In the genomic region with DNA sequence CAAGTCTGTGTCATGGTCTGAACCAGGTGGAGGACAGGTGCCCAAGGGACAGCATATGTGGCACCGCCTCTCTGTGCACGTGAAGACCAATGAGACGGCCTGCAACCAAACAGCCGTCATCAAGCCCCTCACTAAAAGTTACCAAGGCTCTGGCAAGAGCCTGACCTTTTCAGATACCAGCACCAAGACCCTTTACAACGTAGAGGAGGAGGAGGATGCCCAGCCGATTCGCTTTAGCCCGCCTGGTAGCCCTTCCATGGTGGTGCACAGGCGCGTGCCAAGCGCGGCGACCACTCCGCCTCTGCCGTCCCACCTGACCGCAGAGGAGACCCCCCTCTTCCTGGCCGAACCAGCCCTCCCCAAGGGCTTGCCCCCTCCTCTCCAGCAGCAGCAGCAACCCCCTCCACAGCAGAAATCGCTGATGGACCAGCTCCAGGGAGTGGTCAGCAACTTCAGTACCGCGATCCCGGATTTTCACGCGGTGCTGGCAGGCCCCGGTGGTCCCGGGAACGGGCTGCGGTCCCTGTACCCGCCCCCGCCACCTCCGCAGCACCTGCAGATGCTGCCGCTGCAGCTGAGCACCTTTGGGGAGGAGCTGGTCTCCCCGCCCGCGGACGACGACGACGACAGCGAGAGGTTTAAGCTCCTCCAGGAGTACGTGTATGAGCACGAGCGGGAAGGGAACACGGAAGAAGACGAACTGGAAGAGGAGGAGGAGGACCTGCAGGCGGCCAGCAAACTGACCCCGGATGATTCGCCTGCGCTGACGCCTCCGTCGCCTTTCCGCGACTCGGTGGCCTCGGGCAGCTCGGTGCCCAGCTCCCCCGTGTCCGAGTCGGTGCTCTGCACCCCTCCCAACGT, we compare ENCODE assay signal across 1 cellular context.
TF ChIP-seq lines count a peak whose summit lies in the region.

No MANE protein-coding gene starts in this region.

TF ChIP-seq in SK-N-SH, 30 proteins besides CTCF, POLR2A, EP300 and RAD21 (continued from another document):
- TF ChIP-seq RXRA (IDR thresholded peaks at IDR 0.05; ENCODE audit: borderline replicate concordance, low read depth) (no peak), FOXJ3 (CRISPR knock-in tag; IDR thresholded peaks at IDR 0.05) (no peak), TEAD4 (IDR thresholded peaks at IDR 0.05; ENCODE audit: borderline replicate concordance, insufficient read depth) (no peak), TAF1 (IDR thresholded peaks at IDR 0.05; ENCODE audit: borderline replicate concordance, low read depth, low read length) (no peak), GATA2 (CRISPR knock-in tag; IDR thresholded peaks at IDR 0.05) (no peak)
